8 cellular contexts compared by ENCODE assay signal in the genomic region with DNA sequence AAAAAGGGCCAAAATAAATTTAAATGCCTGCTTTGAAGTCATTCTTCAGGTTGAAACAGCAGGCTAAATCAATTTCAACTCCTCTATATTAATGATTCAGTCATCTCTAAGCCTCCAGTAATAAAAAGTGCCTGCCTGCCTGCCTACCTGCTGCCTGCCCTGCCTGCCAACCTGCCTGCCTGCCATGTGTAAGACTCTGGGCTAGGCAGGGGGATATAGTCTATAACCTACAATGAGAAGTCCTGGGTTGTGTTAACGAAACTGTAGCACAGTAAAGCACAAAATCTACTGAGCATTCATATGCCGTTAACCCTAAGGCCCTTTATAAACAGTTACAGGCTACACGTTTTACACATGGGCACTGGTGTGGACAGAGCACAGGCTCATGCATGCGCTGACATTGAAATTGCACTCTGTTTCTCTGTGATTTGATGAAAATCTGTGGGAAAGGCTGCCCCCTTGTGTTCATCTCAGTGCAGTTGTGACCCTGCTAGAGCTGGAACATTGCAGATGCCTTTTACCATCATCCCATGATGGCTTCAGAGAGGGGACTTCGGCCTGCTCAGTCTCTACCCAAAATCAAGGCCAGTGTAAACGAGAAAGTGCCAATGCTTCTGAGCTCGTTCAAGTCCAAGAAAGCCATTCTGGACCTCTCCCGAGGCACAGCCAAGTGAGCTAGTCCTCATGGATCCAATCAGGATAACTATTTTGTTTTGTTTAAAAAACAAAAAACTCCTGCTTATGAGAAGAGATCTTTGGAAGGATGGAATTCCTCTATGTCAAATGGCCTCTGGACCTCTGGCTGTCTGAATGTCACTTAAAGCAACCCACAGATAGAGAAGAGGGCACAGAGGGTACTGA.
DNase-seq lines count a peak whose midpoint lies in the region; ATAC-seq lines count a peak whose summit lies in the region.

No MANE protein-coding gene starts in this region.

- peak; percentile 90 for ATAC-seq in GM18861 (IDR thresholded peaks at IDR 0.05; ENCODE audit: unreplicated experiment)
- peak; percentile 84 for ATAC-seq in HG03060 (IDR thresholded peaks at IDR 0.05; ENCODE audit: low read depth, unreplicated experiment)

- DNase-seq in AG08396 (ENCODE audit: low spot score) (peak; percentile 62), NCI-H2171 (lab: John Stamatoyannopoulos, UW) (peak; percentile 47), cerebellum (ENCODE audit: low spot score) (peak; percentile 63), left kidney (ENCODE audit: low read depth, low spot score) (peak; percentile 92)
- DNase-seq in activated CD4-positive, CD25-positive, alpha-beta regulatory T cell treated with anti-CD3 and anti-CD28 coated beads, Interleukin-2, amount 50 U/mL, for 16 hours (ENCODE audit: low read depth, low spot score): peak; percentile 21
- peak in 2 of 3 donors; percentile 13 to 14 for DNase-seq in stimulated activated CD4-positive, alpha-beta T cell treated with anti-CD3 and anti-CD28 coated beads, TNF-alpha, amount 100 ng/mL, for 1 hour (ENCODE audit: low read depth in 3 of 3, low spot score in 1 of 3)

Comparison
In these comparisons a context has a peak if more than half of its experiments do, and no peak if none do; other contexts are left out.
1. Peak in every context shown above with its lines: DNase-seq and ATAC-seq.
2. DNase-seq: peak in every context shown above with its lines; median percentile 92 in left kidney; 63 in cerebellum; 62 in AG08396; 47 in NCI-H2171; 21 in activated CD4-positive, CD25-positive, alpha-beta regulatory T cell treated with anti-CD3 and anti-CD28 coated beads, Interleukin-2, amount 50 U/mL, for 16 hours; 14 in stimulated activated CD4-positive, alpha-beta T cell treated with anti-CD3 and anti-CD28 coated beads, TNF-alpha, amount 100 ng/mL, for 1 hour.